ENCODE assay signal across 8 cellular contexts in genomic region chr6:2765166-2765895, GRCh38. TPM values are rescaled to one million over a fixed set of nuclear protein-coding genes. Genes with fewer than 3 reads are reported as not detected.
DNase-seq lines count a peak whose midpoint lies in the region; ATAC-seq, FAIRE-seq and TF ChIP-seq lines count a peak whose summit lies in the region.

Gene WRNIP1, plus strand, starts transcription at chr6:2765393. Its CDS starts 230 bp downstream, at chr6:2765623.

- peak; percentile 96 for DNase-seq in ACHN
- DNase-seq in NCI-H2227 (lab: John Stamatoyannopoulos, UW; ENCODE audit: unreplicated experiment) = peak; percentile 99
- peak; percentile 93 for DNase-seq in bronchial epithelial cell (ENCODE audit: low read depth)
- DNase-seq in iPS-NIHi7 (ENCODE audit: extremely low spot score) = peak; percentile 95
- peak; percentile 99 for DNase-seq in smooth muscle cell of the brain vasculature (ENCODE audit: low read depth, low spot score)

- ATAC-seq in GM18907 (IDR thresholded peaks at IDR 0.05; ENCODE audit: unreplicated experiment) = peak; percentile 89
- ATAC-seq in HG03159 (IDR thresholded peaks at IDR 0.05; ENCODE audit: unreplicated experiment) = peak; percentile 87

- no peaks in the 10 kb centered on the region for H3K27me3 ChIP-seq in bronchial epithelial cell (ENCODE audit: control insufficient read depth, insufficient read depth, low read length)

- TF ChIP-seq CTCF in WI38 (IDR thresholded peaks at IDR 0.05; ENCODE audit: low read depth, low read length) (0 out of 2 replicates have a peak, but pooled peaks have one; percentile 14), bronchial epithelial cell (IDR thresholded peaks at IDR 0.05; ENCODE audit: insufficient read depth, low read length, severe bottlenecking) (peak; percentile 63)

- H3K36me3 ChIP-seq in bronchial epithelial cell (ENCODE audit: control insufficient read depth, insufficient read depth, low read length) = peaks cover 2% of the 10 kb centered on the region

- no peak for FAIRE-seq in bronchial epithelial cell (lab: Jason Lieb, UNC)

- in situ Hi-C loops in ACHN (cut with HindIII; ENCODE audit: low pct_ligation_motif_present, low pct_unique_long_range_greater_than_20kb, low sequenced_read_pairs) = no loop called here

- H3K4me3 ChIP-seq in WI38 (ENCODE audit: low read depth, low read length) = peak within 1 kb of the TSS; percentile 93
- H3K4me3 ChIP-seq in bronchial epithelial cell (ENCODE audit: low read depth, low read length) = peak within 1 kb of the TSS; percentile 89

RNA-seq across cellular contexts. Expression of gene WRNIP1, which starts in this region (rescaled TPM):
- total RNA-seq in bronchial epithelial cell = 47.9 and 58.4 TPM in 2 replicates

Comparison
In these comparisons a context has a peak if more than half of its experiments do, and no peak if none do; other contexts are left out.
1. Peak in every context shown above with its lines: DNase-seq, ATAC-seq and H3K4me3 ChIP-seq.